9 cellular contexts compared by ENCODE assay signal in the genomic region with DNA sequence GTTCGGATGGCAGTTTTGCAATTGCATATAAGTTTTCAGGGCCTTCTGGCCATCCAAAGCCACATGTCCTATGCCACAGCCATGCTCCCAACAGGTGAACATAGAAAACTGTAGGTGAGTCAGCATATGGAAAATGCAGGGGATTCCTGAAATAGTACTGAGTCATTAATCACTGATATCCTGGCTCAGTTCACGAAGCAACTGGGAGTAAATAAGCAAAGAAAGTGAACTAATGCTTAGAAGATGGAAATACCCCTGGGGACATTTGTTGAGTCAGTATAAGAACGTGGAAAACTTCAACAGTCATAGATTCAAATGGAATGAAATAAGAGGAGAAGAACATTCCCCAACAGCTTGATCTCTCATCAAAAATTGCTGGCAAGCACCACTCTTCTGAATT.
DNase-seq lines count a peak whose midpoint lies in the region; ATAC-seq and TF ChIP-seq lines count a peak whose summit lies in the region.
"Had no signal": no experiment of that assay in that cellular context is flagged by ENCODE, and none has a peak within 500 bp of the region (broad histone marks: within the 10 kb centered on the region; RNA-seq: fewer than 3 reads in every experiment).

No MANE protein-coding gene starts in this region.

- in situ Hi-C loops in astrocyte of the spinal cord (cut with HindIII; ENCODE audit: low sequenced_read_pairs), result no loop called here

- no peaks in the 10 kb centered on the region for H3K27me3 Mint-ChIP-seq in stimulated activated naive CD8-positive, alpha-beta T cell treated with anti-CD3 and anti-CD28 coated beads, Interleukin-15, amount 100 ng/mL, for 72 hours

- H3K27ac Mint-ChIP-seq in stimulated activated naive CD8-positive, alpha-beta T cell treated with anti-CD3 and anti-CD28 coated beads, Interleukin-15, amount 100 ng/mL, for 72 hours, result peak overlapping the region in 1 of 2 donors; percentile 9
- H3K27ac Mint-ChIP-seq: T-helper 2 cell treated with Interferon-gamma antibody and Interleukin-4, amounts not matched to agents 5 μg/mL and 100 μg/mL, for 36 hours had no signal

- ATAC-seq in stimulated activated naive CD8-positive, alpha-beta T cell treated with anti-CD3 and anti-CD28 coated beads, Interleukin-15, Interleukin-2, amounts not matched to agents 100 U/mL and 50 U/mL, for 24 hours, result peak; percentile 29
- no peak for ATAC-seq in stimulated activated naive CD8-positive, alpha-beta T cell treated with anti-CD3 and anti-CD28 coated beads, Interleukin-15, amount 100 ng/mL, for 72 hours
- ATAC-seq in HG02571 (IDR thresholded peaks at IDR 0.05; ENCODE audit: unreplicated experiment) (no peak), HG02973 (IDR thresholded peaks at IDR 0.05; ENCODE audit: unreplicated experiment) (no peak)

- DNase-seq in stimulated activated naive CD8-positive, alpha-beta T cell treated with anti-CD3 and anti-CD28 coated beads, Interleukin-15, Interleukin-2, amounts not matched to agents 100 U/mL and 50 U/mL, for 24 hours, result no peak
- DNase-seq in stimulated activated naive CD8-positive, alpha-beta T cell treated with anti-CD3 and anti-CD28 coated beads, Interleukin-15, amount 100 ng/mL, for 72 hours, result no peak
- peak; percentile 90 for DNase-seq in astrocyte of the spinal cord (ENCODE audit: low read depth, low spot score)
- peak; percentile 66 for DNase-seq in islet precursor cell
- no peak for DNase-seq in inferior parietal cortex (ENCODE audit: extremely low spot score)
- DNase-seq in stimulated activated CD4-positive, alpha-beta T cell treated with anti-CD3 and anti-CD28 coated beads, Interleukin-2, amount 100 ng/mL, for 48 hours, result no peak

- peaks cover 8 to 12% of the 10 kb centered on the region in 2 donors for H3K9me3 Mint-ChIP-seq in stimulated activated naive CD8-positive, alpha-beta T cell treated with anti-CD3 and anti-CD28 coated beads, Interleukin-15, amount 100 ng/mL, for 72 hours

- H3K4me1 Mint-ChIP-seq in stimulated activated naive CD8-positive, alpha-beta T cell treated with anti-CD3 and anti-CD28 coated beads, Interleukin-15, amount 100 ng/mL, for 72 hours, result peaks cover 21% of the 10 kb centered on the region

- H3K4me3 ChIP-seq in astrocyte of the spinal cord (ENCODE audit: low read depth, low read length), result no peak overlapping the region

- no peak overlapping the region for H3K4me3 Mint-ChIP-seq in stimulated activated naive CD8-positive, alpha-beta T cell treated with anti-CD3 and anti-CD28 coated beads, Interleukin-15, amount 100 ng/mL, for 72 hours
- H3K4me3 Mint-ChIP-seq: T-helper 2 cell treated with Interferon-gamma antibody and Interleukin-4, amounts not matched to agents 5 μg/mL and 100 μg/mL, for 36 hours had no signal

- no peak for TF ChIP-seq CTCF in astrocyte of the spinal cord (IDR thresholded peaks at IDR 0.05; ENCODE audit: low read depth, low read length)

Comparison
In these comparisons a context has a peak if more than half of its experiments do, and no peak if none do; other contexts are left out.
1. DNase-seq: peak in astrocyte of the spinal cord (single experiment) and islet precursor cell (single experiment); none in stimulated activated naive CD8-positive, alpha-beta T cell treated with anti-CD3 and anti-CD28 coated beads, Interleukin-15, Interleukin-2, amounts not matched to agents 100 U/mL and 50 U/mL, for 24 hours (single experiment), stimulated activated naive CD8-positive, alpha-beta T cell treated with anti-CD3 and anti-CD28 coated beads, Interleukin-15, amount 100 ng/mL, for 72 hours (0 of 2), inferior parietal cortex (single experiment) and stimulated activated CD4-positive, alpha-beta T cell treated with anti-CD3 and anti-CD28 coated beads, Interleukin-2, amount 100 ng/mL, for 48 hours (0 of 2).